In genomic region chr19:5340637-5341447, GRCh38 we compare ENCODE assay signal across 8 cellular contexts. TPM values are rescaled to one million over a fixed set of nuclear protein-coding genes. Genes with fewer than 3 reads are reported as not detected.
DNase-seq lines count a peak whose midpoint lies in the region; FAIRE-seq and TF ChIP-seq lines count a peak whose summit lies in the region.

TSS of gene PTPRS (minus strand) at chr19:5340812. CDS start at chr19:5286140, 54,672 bp downstream.

- peak; percentile 96 for DNase-seq in D721Med (ENCODE audit: insufficient read length, low spot score)
- peak; percentile 32 for DNase-seq in SHP77 treated with DMSO at 0.1 percent for 48 hours (lab: John Stamatoyannopoulos, UW)
- DNase-seq in activated naive CD4-positive, alpha-beta T cell treated with anti-CD3 and anti-CD28 coated beads, Interleukin-2, amount 50 U/mL, for 16 hours = peak; percentile 69
- DNase-seq in globus pallidus (ENCODE audit: low spot score) = peak; percentile 83
- peak; percentile 79 for DNase-seq in occipital lobe (lab: John Stamatoyannopoulos, UW)
- peak; percentile 56 for DNase-seq in stromal cell of bone marrow (ENCODE audit: low read depth)
- DNase-seq in OCI-M2 (lab: John Stamatoyannopoulos, UW; ENCODE audit: unreplicated experiment) = no peak

- peak within 1 kb of the TSS; percentile 80 for H3K4me3 ChIP-seq in HUES48 (ENCODE audit: low read depth, low read length)

- 0 out of 2 replicates have a peak, but pooled peaks cover 7% of the 10 kb centered on the region for H3K36me3 ChIP-seq in HUES48 (ENCODE audit: control insufficient read depth, insufficient read depth, low read length)

- H3K4me1 ChIP-seq in HUES48 (ENCODE audit: control insufficient read depth, insufficient read depth, low read length) = peaks cover 15% of the 10 kb centered on the region

- no peaks in the 10 kb centered on the region; the same call in 1 of the 2 replicates for H3K9me3 ChIP-seq in HUES48 (ENCODE audit: control insufficient read depth, insufficient read depth, low read length)

- no peak for TF ChIP-seq CTCF in D721Med (IDR thresholded peaks at IDR 0.05; ENCODE audit: insufficient read depth, missing control alignments)

- FAIRE-seq in D721Med (lab: Jason Lieb, UNC) = no peak

- peak within 1 kb of the TSS; percentile 85 for H3K9ac ChIP-seq in HUES48 (ENCODE audit: low read depth, low read length)

- peak within 1 kb of the TSS; percentile 92 for H3K27ac ChIP-seq in HUES48 (ENCODE audit: low read depth, low read length)

- H3K27me3 ChIP-seq in HUES48 (ENCODE audit: control insufficient read depth, insufficient read depth, low read length) = peaks cover 22% of the 10 kb centered on the region

RNA-seq across cellular contexts. Expression of gene PTPRS, which starts in this region (rescaled TPM):
- total RNA-seq in occipital lobe = 188 TPM
